Comparison of ENCODE assay signal across 11 cellular contexts in the genomic region with DNA sequence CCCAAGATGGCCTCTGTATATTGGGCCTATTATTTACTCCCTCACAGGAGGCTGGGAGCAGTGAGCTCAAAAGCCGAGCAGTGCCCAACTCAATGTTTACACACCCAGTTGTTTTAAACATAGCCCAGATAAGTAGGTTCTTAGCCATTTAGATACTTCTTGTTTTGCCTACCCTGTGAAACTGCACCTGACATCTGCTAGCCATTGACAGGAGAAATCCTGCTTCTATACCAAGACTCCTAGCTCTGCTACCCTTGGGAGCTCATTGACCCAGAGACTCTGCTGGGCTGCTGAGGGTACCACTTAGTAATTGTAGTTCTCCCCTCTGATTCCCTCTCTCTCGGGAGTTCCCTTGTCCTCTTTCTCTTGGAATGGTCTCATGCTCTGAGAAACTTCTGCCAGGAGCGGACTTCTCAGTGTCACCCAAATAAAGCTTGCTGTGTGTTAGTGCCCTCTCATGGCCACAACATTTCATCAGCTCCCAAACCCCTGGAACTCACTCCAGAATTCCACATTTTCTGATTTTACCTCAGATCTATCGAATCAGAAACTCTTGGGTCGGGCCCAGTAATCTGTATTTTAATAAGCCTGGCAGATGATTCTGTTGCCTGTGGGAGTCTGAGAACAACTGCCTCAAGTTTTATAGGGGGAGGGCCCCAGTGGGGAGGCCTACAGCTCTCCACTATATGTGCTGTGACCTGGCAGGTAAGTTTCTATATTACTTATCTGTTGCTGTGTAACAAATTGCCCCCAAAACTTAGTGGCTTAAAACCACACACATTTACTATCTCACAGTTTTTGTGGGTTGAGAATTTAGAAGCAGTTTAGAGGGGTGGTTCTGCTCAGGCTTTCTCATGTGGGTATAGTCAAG.
A peak's percentile ranks its signal among the peaks of the same experiment; 100 is the strongest.
DNase-seq lines count a peak whose midpoint lies in the region; ATAC-seq and TF ChIP-seq lines count a peak whose summit lies in the region.
"Had no signal": no experiment of that assay in that cellular context is flagged by ENCODE, and none has a peak within 500 bp of the region (broad histone marks: within the 10 kb centered on the region; RNA-seq: fewer than 3 reads in every experiment).

No MANE protein-coding gene starts in this region.

- H2AK5ac ChIP-seq in mesenchymal stem cell (ENCODE audit: low read length, severe bottlenecking): no peak overlapping the region

- H2BK5ac ChIP-seq in mesenchymal stem cell (ENCODE audit: low read depth, low read length, poor library complexity, severe bottlenecking): no peak overlapping the region

- no peaks in the 10 kb centered on the region for H3K36me3 ChIP-seq in mesenchymal stem cell (ENCODE audit: control insufficient read depth in 1 of 2, insufficient read depth in 2 of 2, low read depth in 1 of 2, low read length in 2 of 2)
- H3K36me3 ChIP-seq: HAP-1 had no signal

- WGBS in mesenchymal stem cell: 74% methylated on average over 5 of the region's 5 CpGs

- no peak overlapping the region for H2AFZ ChIP-seq in mesenchymal stem cell (ENCODE audit: low read depth, low read length)

- no peak overlapping the region for H4K8ac ChIP-seq in mesenchymal stem cell (ENCODE audit: low read length)

- H3K27me3 ChIP-seq in mesenchymal stem cell (ENCODE audit: control insufficient read depth in 1 of 2, insufficient read depth in 1 of 2, low read length in 2 of 2): peaks cover 0 to 79% of the 10 kb centered on the region in 2 experiments

- H3K9me3 ChIP-seq in mesenchymal stem cell (ENCODE audit: control insufficient read depth, low read length): no peaks in the 10 kb centered on the region
- H3K9me3 ChIP-seq: HAP-1 had no signal

- peak; percentile 56 for TF ChIP-seq CTCF in C4-2B (conservative IDR thresholded peaks at IDR 0.05)

- no peaks in the 10 kb centered on the region for H3K79me1 ChIP-seq in mesenchymal stem cell (replicated peaks; ENCODE audit: low read length, poor library complexity, severe bottlenecking)

- H3K27ac ChIP-seq in C4-2B (no peak overlapping the region), mesenchymal stem cell (ENCODE audit: low read length, poor library complexity, severe bottlenecking) (no peak overlapping the region)

- H3K4me1 ChIP-seq in mesenchymal stem cell (ENCODE audit: control insufficient read depth, insufficient read depth, low read depth, low read length): peaks cover 2% of the 10 kb centered on the region
- H3K4me1 ChIP-seq: HAP-1 had no signal

- H2BK15ac ChIP-seq in mesenchymal stem cell (ENCODE audit: low read depth, poor library complexity, severe bottlenecking): no peak overlapping the region

- no peak overlapping the region for H2BK12ac ChIP-seq in mesenchymal stem cell (ENCODE audit: low read length in 2 of 2)

- no peak overlapping the region for H3K14ac ChIP-seq in mesenchymal stem cell (ENCODE audit: low read length in 2 of 2)

- no peak overlapping the region for H3K9ac ChIP-seq in mesenchymal stem cell (ENCODE audit: low read length)

- DNase-seq in cerebellar cortex (ENCODE audit: low spot score) (peak; percentile 10), mesenchymal stem cell (peak; percentile 13), GOT3 (lab: John Stamatoyannopoulos, UW) (no peak), SW480 (ENCODE audit: low spot score) (no peak), DMS53 (lab: John Stamatoyannopoulos, UW) (no peak)
- DNase-seq: activated CD4-positive, CD25-positive, alpha-beta regulatory T cell treated with anti-CD3 and anti-CD28 coated beads, Interleukin-2, amount 50 U/mL, for 72 hours; NCI-H1105 treated with DMSO at 0.1 percent for 48 hours had no signal

- H3K23ac ChIP-seq in mesenchymal stem cell (ENCODE audit: low read length in 2 of 2): no peak overlapping the region

- H3K4me3 ChIP-seq in mesenchymal stem cell (ENCODE audit: insufficient read depth in 1 of 2, low read depth in 1 of 2, low read length in 2 of 2): no peak overlapping the region
- H3K4me3 ChIP-seq: HAP-1 had no signal

- H3K4ac ChIP-seq in mesenchymal stem cell (ENCODE audit: low read depth in 1 of 2, low read length in 2 of 2): no peak overlapping the region

- no peak overlapping the region for H4K91ac ChIP-seq in mesenchymal stem cell (ENCODE audit: low read length)

- no peak for ATAC-seq in HG03045 (IDR thresholded peaks at IDR 0.05; ENCODE audit: unreplicated experiment)

- H3K18ac ChIP-seq in mesenchymal stem cell (ENCODE audit: low read depth in 1 of 2, low read length in 2 of 2): no peak overlapping the region

- H3K4me2 ChIP-seq in mesenchymal stem cell (ENCODE audit: low read length, poor library complexity, severe bottlenecking): no peak overlapping the region

- H2BK120ac ChIP-seq in mesenchymal stem cell (ENCODE audit: low read depth, low read length): no peak overlapping the region

- TF ChIP-seq EP300 in Ishikawa (IDR thresholded peaks at IDR 0.05; ENCODE audit: borderline replicate concordance): no peak

- TF ChIP-seq RAD21 in Ishikawa (IDR thresholded peaks at IDR 0.05; ENCODE audit: low read depth): peak; percentile 58; the same call in 1 of the 2 replicates

TF ChIP-seq in Ishikawa, 13 proteins besides CTCF, POLR2A, EP300 and RAD21:
- TF ChIP-seq, protein P1, sequence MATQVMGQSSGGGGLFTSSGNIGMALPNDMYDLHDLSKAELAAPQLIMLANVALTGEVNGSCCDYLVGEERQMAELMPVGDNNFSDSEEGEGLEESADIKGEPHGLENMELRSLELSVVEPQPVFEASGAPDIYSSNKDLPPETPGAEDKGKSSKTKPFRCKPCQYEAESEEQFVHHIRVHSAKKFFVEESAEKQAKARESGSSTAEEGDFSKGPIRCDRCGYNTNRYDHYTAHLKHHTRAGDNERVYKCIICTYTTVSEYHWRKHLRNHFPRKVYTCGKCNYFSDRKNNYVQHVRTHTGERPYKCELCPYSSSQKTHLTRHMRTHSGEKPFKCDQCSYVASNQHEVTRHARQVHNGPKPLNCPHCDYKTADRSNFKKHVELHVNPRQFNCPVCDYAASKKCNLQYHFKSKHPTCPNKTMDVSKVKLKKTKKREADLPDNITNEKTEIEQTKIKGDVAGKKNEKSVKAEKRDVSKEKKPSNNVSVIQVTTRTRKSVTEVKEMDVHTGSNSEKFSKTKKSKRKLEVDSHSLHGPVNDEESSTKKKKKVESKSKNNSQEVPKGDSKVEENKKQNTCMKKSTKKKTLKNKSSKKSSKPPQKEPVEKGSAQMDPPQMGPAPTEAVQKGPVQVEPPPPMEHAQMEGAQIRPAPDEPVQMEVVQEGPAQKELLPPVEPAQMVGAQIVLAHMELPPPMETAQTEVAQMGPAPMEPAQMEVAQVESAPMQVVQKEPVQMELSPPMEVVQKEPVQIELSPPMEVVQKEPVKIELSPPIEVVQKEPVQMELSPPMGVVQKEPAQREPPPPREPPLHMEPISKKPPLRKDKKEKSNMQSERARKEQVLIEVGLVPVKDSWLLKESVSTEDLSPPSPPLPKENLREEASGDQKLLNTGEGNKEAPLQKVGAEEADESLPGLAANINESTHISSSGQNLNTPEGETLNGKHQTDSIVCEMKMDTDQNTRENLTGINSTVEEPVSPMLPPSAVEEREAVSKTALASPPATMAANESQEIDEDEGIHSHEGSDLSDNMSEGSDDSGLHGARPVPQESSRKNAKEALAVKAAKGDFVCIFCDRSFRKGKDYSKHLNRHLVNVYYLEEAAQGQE (IDR thresholded peaks at IDR 0.05; ENCODE audit: low read depth): no peak
- TF ChIP-seq, protein P2, sequence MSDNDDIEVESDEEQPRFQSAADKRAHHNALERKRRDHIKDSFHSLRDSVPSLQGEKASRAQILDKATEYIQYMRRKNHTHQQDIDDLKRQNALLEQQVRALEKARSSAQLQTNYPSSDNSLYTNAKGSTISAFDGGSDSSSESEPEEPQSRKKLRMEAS (IDR thresholded peaks at IDR 0.05): no peak
- TF ChIP-seq ZBTB7A (IDR thresholded peaks at IDR 0.05; ENCODE audit: low read depth) (no peak), NFIC (IDR thresholded peaks at IDR 0.05) (no peak), TEAD4 (IDR thresholded peaks at IDR 0.05) (no peak), TCF12 (IDR thresholded peaks at IDR 0.05; ENCODE audit: low read depth) (no peak), FOXM1 (IDR thresholded peaks at IDR 0.05; ENCODE audit: borderline replicate concordance, low read depth) (no peak), YY1 (IDR thresholded peaks at IDR 0.05; ENCODE audit: low read depth) (no peak), TAF1 (IDR thresholded peaks at IDR 0.05; ENCODE audit: low read depth) (no peak), CREB1 (IDR thresholded peaks at IDR 0.05; ENCODE audit: low read depth) (no peak), EGR1 (IDR thresholded peaks at IDR 0.05) (no peak)
- TF ChIP-seq, protein P3, sequence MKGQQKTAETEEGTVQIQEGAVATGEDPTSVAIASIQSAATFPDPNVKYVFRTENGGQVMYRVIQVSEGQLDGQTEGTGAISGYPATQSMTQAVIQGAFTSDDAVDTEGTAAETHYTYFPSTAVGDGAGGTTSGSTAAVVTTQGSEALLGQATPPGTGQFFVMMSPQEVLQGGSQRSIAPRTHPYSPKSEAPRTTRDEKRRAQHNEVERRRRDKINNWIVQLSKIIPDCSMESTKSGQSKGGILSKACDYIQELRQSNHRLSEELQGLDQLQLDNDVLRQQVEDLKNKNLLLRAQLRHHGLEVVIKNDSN (IDR thresholded peaks at IDR 0.05): no peak

Comparison
In these comparisons a context has a peak if more than half of its experiments do, and no peak if none do; other contexts are left out.
1. DNase-seq: peak in cerebellar cortex (single experiment) and mesenchymal stem cell (single experiment); none in GOT3 (single experiment), SW480 (single experiment) and DMS53 (single experiment).